Comparison of ENCODE assay signal across 1 cellular context in the genomic region with DNA sequence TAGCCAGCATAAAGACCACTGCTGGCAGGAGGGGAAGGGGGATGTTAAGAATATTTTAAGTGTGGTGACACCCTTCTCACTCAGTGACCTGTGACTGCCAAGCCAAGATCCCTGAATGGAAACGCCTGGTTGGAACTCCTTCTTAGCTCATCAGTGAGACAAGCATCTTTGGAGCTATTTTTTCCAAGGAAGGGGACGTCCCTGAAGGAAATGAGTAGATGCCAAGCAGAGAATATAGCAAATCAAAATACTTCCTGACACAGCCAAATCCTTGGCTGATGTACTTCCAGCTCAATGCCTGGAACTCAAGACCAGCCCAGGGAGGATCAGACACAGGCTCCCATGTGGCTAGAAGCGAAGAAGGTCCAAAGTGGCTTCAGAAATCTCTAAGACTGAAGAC.
TF ChIP-seq lines count a peak whose summit lies in the region.

No MANE protein-coding gene starts in this region.

TF ChIP-seq in HEK293T, 16 proteins besides CTCF, POLR2A, EP300 and RAD21 (continued from another document):
- TF ChIP-seq NFRKB (IDR thresholded peaks at IDR 0.05) (no peak), HDGF (IDR thresholded peaks at IDR 0.05; ENCODE audit: borderline replicate concordance) (no peak), CTBP1 (IDR thresholded peaks at IDR 0.05; ENCODE audit: borderline replicate concordance) (no peak)
